Comparison of ENCODE assay signal across 21 cellular contexts in genomic region chr12:91370086-91370868, GRCh38.
DNase-seq lines count a peak whose midpoint lies in the region; ATAC-seq and TF ChIP-seq lines count a peak whose summit lies in the region.
"Had no signal": no experiment of that assay in that cellular context is flagged by ENCODE, and none has a peak within 500 bp of the region (broad histone marks: within the 10 kb centered on the region; RNA-seq: fewer than 3 reads in every experiment).

No MANE protein-coding gene starts in this region.

- H3K27ac ChIP-seq in mesendoderm (ENCODE audit: low read depth, low read length): no peak overlapping the region
- H3K27ac ChIP-seq: colonic mucosa, sigmoid colon had no signal

- no peak overlapping the region for H3K4me3 Mint-ChIP-seq in central memory CD8-positive, alpha-beta T cell
- H3K4me3 Mint-ChIP-seq in T-helper 17 cell: no peak overlapping the region
- H3K4me3 Mint-ChIP-seq: activated T-cell treated with anti-CD3 and anti-CD28 coated beads, Interleukin-2, amount 50 U/mL, for 24 hours; CD8-positive, alpha-beta memory T cell; HFFc6 had no signal

- H3K36me3 Mint-ChIP-seq in central memory CD8-positive, alpha-beta T cell (ENCODE audit: insufficient read depth): no peaks in the 10 kb centered on the region
- no peaks in the 10 kb centered on the region for H3K36me3 Mint-ChIP-seq in T-helper 17 cell (ENCODE audit: low read depth)
- H3K36me3 Mint-ChIP-seq: CD8-positive, alpha-beta memory T cell had no signal

- ATAC-seq in central memory CD8-positive, alpha-beta T cell (replicated peaks; ENCODE audit: extremely low read depth, poor library complexity, severe bottlenecking): peak; percentile 76
- no peak for ATAC-seq in T-helper 17 cell
- ATAC-seq: left lobe of liver had no signal

- H2AK5ac ChIP-seq in mesendoderm (ENCODE audit: low read length): no peak overlapping the region

- H3K56ac ChIP-seq in mesendoderm (ENCODE audit: low read length): no peak overlapping the region

- no peak for TF ChIP-seq CTCF in NB4 (IDR thresholded peaks at IDR 0.05; ENCODE audit: low read depth, low read length)

- H3K4me1 ChIP-seq in mesendoderm (ENCODE audit: control insufficient read depth, low read depth, low read length): no peaks in the 10 kb centered on the region
- H3K4me1 ChIP-seq: colonic mucosa, sigmoid colon had no signal

- H2BK15ac ChIP-seq in mesendoderm (replicated peaks; ENCODE audit: low read depth): no peak overlapping the region

- H3K9ac ChIP-seq in mesendoderm (ENCODE audit: low read length): no peak overlapping the region

- no peak overlapping the region for H4K5ac ChIP-seq in mesendoderm (ENCODE audit: low read length)

- no peak for TF ChIP-seq POLR2A in NB4 (IDR thresholded peaks at IDR 0.05; ENCODE audit: extremely low read depth, insufficient read length)

- DNase-seq in ELF-1 (ENCODE audit: low read depth, low spot score) (peak; percentile 78), NB4 (ENCODE audit: low read depth) (peak; percentile 46), mesendoderm (peak; percentile 37), NCI-H526 treated with DMSO at 0.1 percent for 48 hours (lab: John Stamatoyannopoulos, UW) (no peak), D341Med (ENCODE audit: low spot score) (no peak), T-helper 17 cell (no peak)
- DNase-seq in central memory CD8-positive, alpha-beta T cell (ENCODE audit: low spot score in 2 of 2): no peak
- DNase-seq: activated CD4-positive, CD25-positive, alpha-beta regulatory T cell treated with anti-CD3 and anti-CD28 coated beads, Interleukin-2, amount 50 U/mL, for 72 hours; activated naive CD4-positive, alpha-beta T cell; activated T-cell treated with anti-CD3 and anti-CD28 coated beads, Interleukin-2, amount 50 U/mL, for 24 hours; CD8-positive, alpha-beta memory T cell; colonic mucosa; DMS79 treated with DMSO at 0.1 percent for 48 hours; HFFc6; NCI-H1092; NCI-H2081 treated with DMSO at 0.1 percent for 48 hours; NCI-H446 treated with DMSO at 0.1 percent for 48 hours; NK-92 treated with Interleukin-12 subunit alpha and Interleukin-12 subunit beta, amount 100 ng/mL, for 24 hours; sigmoid colon; substantia nigra had no signal

- peaks cover 57% of the 10 kb centered on the region for H3K27me3 Mint-ChIP-seq in central memory CD8-positive, alpha-beta T cell
- peaks cover 43% of the 10 kb centered on the region for H3K27me3 Mint-ChIP-seq in T-helper 17 cell
- H3K27me3 Mint-ChIP-seq: activated T-cell treated with anti-CD3 and anti-CD28 coated beads, Interleukin-2, amount 50 U/mL, for 24 hours had no signal

- H3K27ac Mint-ChIP-seq in central memory CD8-positive, alpha-beta T cell (ENCODE audit: low read depth): peak overlapping the region; percentile 11
- H3K27ac Mint-ChIP-seq in T-helper 17 cell: no peak overlapping the region
- H3K27ac Mint-ChIP-seq: activated T-cell treated with anti-CD3 and anti-CD28 coated beads, Interleukin-2, amount 50 U/mL, for 24 hours; CD8-positive, alpha-beta memory T cell; HFFc6 had no signal

- no peaks in the 10 kb centered on the region for H3K36me3 ChIP-seq in mesendoderm (ENCODE audit: control insufficient read depth, insufficient read depth, low read length)
- H3K36me3 ChIP-seq: colonic mucosa, sigmoid colon had no signal

- H3K27me3 ChIP-seq in mesendoderm (ENCODE audit: insufficient read depth, low read length, poor library complexity): no peaks in the 10 kb centered on the region
- H3K27me3 ChIP-seq: colonic mucosa, sigmoid colon had no signal

- no peak overlapping the region for H3K4ac ChIP-seq in mesendoderm (ENCODE audit: low read depth, low read length)

- H2BK5ac ChIP-seq in mesendoderm (ENCODE audit: low read length): no peak overlapping the region

- H3K9me3 Mint-ChIP-seq in central memory CD8-positive, alpha-beta T cell: no peaks in the 10 kb centered on the region
- H3K9me3 Mint-ChIP-seq: activated T-cell treated with anti-CD3 and anti-CD28 coated beads, Interleukin-2, amount 50 U/mL, for 24 hours; CD8-positive, alpha-beta memory T cell; HFFc6 had no signal

- no peak overlapping the region for H2BK120ac ChIP-seq in mesendoderm (ENCODE audit: low read depth, low read length)

- H3K9me3 ChIP-seq in T-helper 17 cell (ENCODE audit: control insufficient read depth, low read length, poor library complexity, severe bottlenecking): no peaks in the 10 kb centered on the region
- H3K9me3 ChIP-seq: colonic mucosa, sigmoid colon had no signal

- no peak overlapping the region for H4K8ac ChIP-seq in mesendoderm (ENCODE audit: low read depth, low read length)

- no peaks in the 10 kb centered on the region for H3K79me2 ChIP-seq in mesendoderm (ENCODE audit: control insufficient read depth, insufficient read depth, low read length)

- no CpG with 5 or more reads among the region's 4 CpGs for WGBS in mesendoderm (ENCODE audit: extremely low coverage, insufficient coverage, low lambda C conversion rate)

- no peak overlapping the region for H3K4me2 ChIP-seq in mesendoderm (ENCODE audit: low read length)

- H3K4me1 Mint-ChIP-seq in central memory CD8-positive, alpha-beta T cell: no peaks in the 10 kb centered on the region
- H3K4me1 Mint-ChIP-seq in T-helper 17 cell: no peaks in the 10 kb centered on the region

- H3K18ac ChIP-seq in mesendoderm (ENCODE audit: low read length): no peak overlapping the region

- H3K79me1 ChIP-seq in mesendoderm (ENCODE audit: low read length): no peaks in the 10 kb centered on the region

- H3K23ac ChIP-seq in mesendoderm (ENCODE audit: low read length): no peak overlapping the region

- H3K4me3 ChIP-seq in NB4 (ENCODE audit: low read depth, low read length) (no peak overlapping the region), mesendoderm (ENCODE audit: low read length) (no peak overlapping the region)
- H3K4me3 ChIP-seq: colonic mucosa, sigmoid colon had no signal

Comparison
In these comparisons a context has a peak if more than half of its experiments do, and no peak if none do; other contexts are left out.
1. DNase-seq: peak in ELF-1 (single experiment), NB4 (single experiment) and mesendoderm (single experiment); none in central memory CD8-positive, alpha-beta T cell (0 of 2), NCI-H526 treated with DMSO at 0.1 percent for 48 hours (single experiment), D341Med (single experiment) and T-helper 17 cell (0 of 3).